28 cellular contexts compared by ENCODE assay signal in the genomic region with DNA sequence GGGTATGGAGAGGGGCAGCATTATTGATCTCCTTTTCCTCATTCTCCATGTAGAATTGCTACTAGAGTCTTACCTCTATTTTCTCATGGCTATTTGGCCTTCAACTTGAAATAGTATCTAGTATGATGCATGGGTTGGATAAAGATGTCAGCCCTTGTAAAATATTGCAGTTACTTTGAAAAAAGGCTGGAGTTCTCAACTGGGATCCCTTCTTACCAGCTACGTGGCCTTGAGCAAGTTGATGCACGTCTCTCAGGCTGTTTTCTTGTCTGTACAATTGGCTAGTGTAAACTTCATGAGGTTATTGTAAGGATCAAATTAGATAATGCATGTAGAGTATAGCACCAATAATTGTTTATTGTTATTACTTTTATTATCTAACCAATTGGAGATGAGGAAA.
"Had no signal": no experiment of that assay in that cellular context is flagged by ENCODE, and none has a peak within 500 bp of the region (broad histone marks: within the 10 kb centered on the region; RNA-seq: fewer than 3 reads in every experiment).

No MANE protein-coding gene starts in this region.

- H3K27me3 ChIP-seq: brain microvascular endothelial cell, cardiac muscle cell, colonic mucosa, dorsolateral prefrontal cortex, foreskin keratinocyte, gastroesophageal sphincter, heart right ventricle, hepatocyte had no signal

- H3K4me1 ChIP-seq: colonic mucosa, gastroesophageal sphincter had no signal

- H3K4me3 ChIP-seq: cardiac muscle cell, colonic mucosa, dorsolateral prefrontal cortex, gastroesophageal sphincter, heart right ventricle, hepatocyte had no signal

- H3K27ac ChIP-seq: brain microvascular endothelial cell, cardiac muscle cell, colonic mucosa, dorsolateral prefrontal cortex, foreskin keratinocyte, gastroesophageal sphincter, heart right ventricle, hepatocyte had no signal

- H3K9me3 ChIP-seq: colonic mucosa, gastroesophageal sphincter, heart right ventricle had no signal

- H3K36me3 ChIP-seq: brain microvascular endothelial cell, cardiac muscle cell, colonic mucosa, heart right ventricle had no signal

- DNase-seq: activated CD4-positive, alpha-beta memory T cell treated with anti-CD3 and anti-CD28 coated beads, Interleukin-2, amount 10 ng/mL, durations not matched to agents 7 days and 5 days; activated CD4-positive, alpha-beta T cell treated with anti-CD3 and anti-CD28 coated beads for 1 hour; activated CD4-positive, alpha-beta T cell treated with anti-CD3 and anti-CD28 coated beads for 4 hours; activated CD4-positive, alpha-beta T cell treated with anti-CD3 and anti-CD28 coated beads, Interleukin-2, amount 10 ng/mL, durations not matched to agents 7 days and 5 days; activated CD4-positive, alpha-beta T cell treated with anti-CD3 and anti-CD28 coated beads, Interleukin-2, amount 50 U/mL, for 4 hours; activated CD8-positive, alpha-beta memory T cell treated with anti-CD3 and anti-CD28 coated beads, Interleukin-2, amount 50 U/mL, for 48 hours; activated gamma-delta T cell; activated naive CD4-positive, alpha-beta T cell; activated naive CD4-positive, alpha-beta T cell treated with anti-CD3 and anti-CD28 coated beads, Interleukin-2, amount 10 ng/mL, durations not matched to agents 7 days and 5 days; activated naive CD8-positive, alpha-beta T cell treated with anti-CD3 and anti-CD28 coated beads, Interleukin-2, amount 10 ng/mL, durations not matched to agents 7 days and 5 days; activated T-cell treated with anti-CD3 and anti-CD28 coated beads for 4 hours; activated T-cell treated with anti-CD3 and anti-CD28 coated beads, Interleukin-2, amount 50 U/mL, for 24 hours; activated T-cell treated with anti-CD3 and anti-CD28 coated beads, Interleukin-2, amount 50 U/mL, for 72 hours; amniotic stem cell; anterior cingulate cortex; brain microvascular endothelial cell; central memory CD4-positive, alpha-beta T cell; cerebellar nuclear complex; colonic mucosa; dorsolateral prefrontal cortex; effector CD4-positive, alpha-beta T cell; effector memory CD8-positive, alpha-beta T cell; heart right ventricle; T-helper 2 cell had no signal
